In genomic region chr11:124920870-124921609, GRCh38 we compare ENCODE assay signal across 8 cellular contexts. TPM values are rescaled to one million over a fixed set of nuclear protein-coding genes. Genes with fewer than 3 reads are reported as not detected.
DNase-seq lines count a peak whose midpoint lies in the region; ATAC-seq and TF ChIP-seq lines count a peak whose summit lies in the region.

No MANE protein-coding gene starts in this region.

- H3K4me1 Mint-ChIP-seq in T-helper 17 cell = peaks cover 7% of the 10 kb centered on the region

- peak overlapping the region; percentile 88 for H2AFZ ChIP-seq in smooth muscle cell (ENCODE audit: low read depth)

- H3K27me3 ChIP-seq in AG04450 (ENCODE audit: control insufficient read depth, insufficient read depth, low read length) (no peaks in the 10 kb centered on the region), iPS-18a (ENCODE audit: control insufficient read depth, insufficient read depth, low read length) (peaks cover 60% of the 10 kb centered on the region), smooth muscle cell (ENCODE audit: low read depth) (no peaks in the 10 kb centered on the region)

- DNase-seq in AG04450 (ENCODE audit: low read depth, low spot score) (no peak), HFF-Myc (ENCODE audit: extremely low read depth, low read depth) (no peak), T-helper 17 cell (peak; percentile 29 to 41 (median 30)), astrocyte of the spinal cord (ENCODE audit: low read depth, low spot score) (peak; percentile 58), smooth muscle cell (lab: John Stamatoyannopoulos, UW; ENCODE audit: unreplicated experiment) (peak; percentile 74), DMS79 (lab: John Stamatoyannopoulos, UW) (no peak)

- in situ Hi-C loops in astrocyte of the spinal cord (cut with HindIII; ENCODE audit: low sequenced_read_pairs) = no loop called here

- no peak overlapping the region for H3K27ac Mint-ChIP-seq in T-helper 17 cell

- TF ChIP-seq CTCF in AG04450 (IDR thresholded peaks at IDR 0.05; ENCODE audit: low read depth, low read length) = no peak
- no peak for TF ChIP-seq CTCF in HFF-Myc (IDR thresholded peaks at IDR 0.05; ENCODE audit: low read depth, low read length, missing control alignments)
- no peak for TF ChIP-seq CTCF in astrocyte of the spinal cord (IDR thresholded peaks at IDR 0.05; ENCODE audit: low read depth, low read length)
- no peak for TF ChIP-seq CTCF in smooth muscle cell (IDR thresholded peaks at IDR 0.05; ENCODE audit: borderline replicate concordance, insufficient read depth, poor library complexity, severe bottlenecking)

- ATAC-seq in T-helper 17 cell (peak; percentile 78), GM18519 (IDR thresholded peaks at IDR 0.05; ENCODE audit: low FRiP score, unreplicated experiment) (no peak)

- peak overlapping the region; percentile 64 for H3K4me3 Mint-ChIP-seq in T-helper 17 cell

- no peak overlapping the region for H3K9ac ChIP-seq in iPS-18a (ENCODE audit: low read length)
- H3K9ac ChIP-seq in smooth muscle cell (ENCODE audit: low read depth) = peak overlapping the region; percentile 8

- no peaks in the 10 kb centered on the region for H3K79me2 ChIP-seq in smooth muscle cell (ENCODE audit: low read depth)

- H3K36me3 ChIP-seq in iPS-18a (ENCODE audit: control insufficient read depth, low read depth, low read length) (no peaks in the 10 kb centered on the region), smooth muscle cell (ENCODE audit: low read depth) (no peaks in the 10 kb centered on the region)

- H3K9me3 ChIP-seq in AG04450 (ENCODE audit: control insufficient read depth, insufficient read depth, low read length) (peaks cover 4% of the 10 kb centered on the region; the same call in 1 of the 2 replicates), T-helper 17 cell (ENCODE audit: control insufficient read depth, low read length, poor library complexity, severe bottlenecking) (no peaks in the 10 kb centered on the region), iPS-18a (ENCODE audit: control insufficient read depth, low read depth, low read length) (no peaks in the 10 kb centered on the region), smooth muscle cell (replicated peaks; ENCODE audit: low read depth) (no peaks in the 10 kb centered on the region)

- H3K4me3 ChIP-seq in AG04450 (ENCODE audit: low read depth, low read length) (peak overlapping the region; percentile 48), HFF-Myc (replicated peaks; ENCODE audit: low read depth, low read length) (peak overlapping the region; percentile 30), astrocyte of the spinal cord (ENCODE audit: low read depth, low read length) (peak overlapping the region; percentile 4), iPS-18a (ENCODE audit: low read length) (peak overlapping the region; percentile 53), smooth muscle cell (peak overlapping the region; percentile 58)

- CTCF ChIA-PET in AG04450 (lab: Charles Lee) = interaction anchor here (1.1 to 2.7 kb wide), 3 partner anchors 32 to 512 kb away, joined by 4 to 16 read pairs (median 5); no protein-coding TSS in a partner anchor

- peak overlapping the region; percentile 91 for H3K4me2 ChIP-seq in smooth muscle cell

- H3K36me3 Mint-ChIP-seq in T-helper 17 cell (ENCODE audit: low read depth) = peaks cover 7% of the 10 kb centered on the region

- H3K4me1 ChIP-seq in iPS-18a (ENCODE audit: control insufficient read depth, low read depth, low read length) (no peaks in the 10 kb centered on the region), smooth muscle cell (ENCODE audit: low read depth) (peaks cover 4% of the 10 kb centered on the region)

- POLR2A ChIA-PET in AG04450 (lab: Yijun Ruan, JAX) = interaction anchor here (1.0 to 1.9 kb wide), 5 partner anchors 14 to 45 kb away, joined by 3 to 14 read pairs (median 3); partner anchors contain the start of gene CCDC15

- H3K27me3 Mint-ChIP-seq in T-helper 17 cell = peaks cover 24% of the 10 kb centered on the region

- no peaks in the 10 kb centered on the region for H4K20me1 ChIP-seq in smooth muscle cell (ENCODE audit: low read depth)

- H3K27ac ChIP-seq in AG04450 (ENCODE audit: low read depth, low read length) = peak overlapping the region; percentile 39
- H3K27ac ChIP-seq in iPS-18a (ENCODE audit: low read length) = no peak overlapping the region
- peak overlapping the region; percentile 39 for H3K27ac ChIP-seq in smooth muscle cell (ENCODE audit: low read depth)

- WGBS in smooth muscle cell (ENCODE audit: low lambda C conversion rate) = 2% methylated on average over 69 of the region's 82 CpGs

- H3F3A ChIP-seq in smooth muscle cell (ENCODE audit: low read depth) = no peaks in the 10 kb centered on the region

RNA-seq across cellular contexts. Expression of gene HEPN1, which starts 2.0 kb away (rescaled TPM):
- polyA plus RNA-seq in AG04450 (2011; rRNA removed) (0.06 TPM in 1 of 2 replicates, not detected in the other), smooth muscle cell (not detected in 2 replicates)
- polyA minus RNA-seq in AG04450 (2011; rRNA and poly(A)+ RNA removed) = 0.23 and 0.52 TPM in 2 replicates
- total RNA-seq in T-helper 17 cell (not detected), smooth muscle cell (not detected in 2 replicates)

RNA-seq across cellular contexts. Expression of gene HEPACAM, which starts 14.8 kb away (rescaled TPM):
- polyA plus RNA-seq in AG04450 (2011; rRNA removed) (0.05 and 0.10 TPM in 2 replicates), smooth muscle cell (not detected in 2 replicates)
- polyA minus RNA-seq in AG04450 (2011; rRNA and poly(A)+ RNA removed) = 0.65 and 1.1 TPM in 2 replicates
- total RNA-seq in T-helper 17 cell (not detected), smooth muscle cell (not detected in 2 replicates)

RNA-seq across cellular contexts. Expression of gene ROBO4, which starts 23.4 kb away (rescaled TPM):
- polyA plus RNA-seq in AG04450 (2011; rRNA removed) (0.30 and 0.40 TPM in 2 replicates), smooth muscle cell (0.06 and 0.40 TPM in 2 replicates)
- 0.78 and 0.92 TPM in 2 replicates for polyA minus RNA-seq in AG04450 (2011; rRNA and poly(A)+ RNA removed)
- total RNA-seq in T-helper 17 cell (not detected), smooth muscle cell (not detected in 2 replicates)

RNA-seq across cellular contexts. Expression of gene CCDC15, which starts 33.0 kb away (rescaled TPM):
- polyA plus RNA-seq in AG04450 (2011; rRNA removed) (0.73 and 1.1 TPM in 2 replicates), smooth muscle cell (1.2 and 1.9 TPM in 2 replicates)
- 0.60 and 1.5 TPM in 2 replicates for polyA minus RNA-seq in AG04450 (2011; rRNA and poly(A)+ RNA removed)
- total RNA-seq in T-helper 17 cell (1 to 10 TPM in 1 of 2 donors, under 1 TPM in 1; 0.91 to 1.3 TPM), smooth muscle cell (2.7 and 4.0 TPM in 2 replicates)

RNA-seq across cellular contexts. Expression of gene ROBO3, which starts 55.8 kb away (rescaled TPM):
- 28.9 and 38.7 TPM in 2 replicates for polyA plus RNA-seq in AG04450 (2011; rRNA removed)
- polyA minus RNA-seq in AG04450 (2011; rRNA and poly(A)+ RNA removed) = 14.9 and 22.3 TPM in 2 replicates
- total RNA-seq in T-helper 17 cell = 10 to 100 TPM; 17.5 to 18.0 TPM
- 8.9 and 10.4 TPM in 2 replicates for total RNA-seq in smooth muscle cell
- 10.8 and 12.8 TPM in 2 replicates for polyA plus RNA-seq in smooth muscle cell

Comparison
In these comparisons a context has a peak if more than half of its experiments do, and no peak if none do; other contexts are left out.
1. DNase-seq: peak in T-helper 17 cell (3 of 3), astrocyte of the spinal cord (single experiment) and smooth muscle cell (single experiment); none in AG04450 (single experiment), HFF-Myc (single experiment) and DMS79 (single experiment).
2. H3K4me3 ChIP-seq: peak in every context shown above with its lines; median percentile 58 in smooth muscle cell; 53 in iPS-18a; 48 in AG04450; 30 in HFF-Myc; 4 in astrocyte of the spinal cord.